Comparison of ENCODE assay signal across 18 cellular contexts in genomic region chr1:91784616-91785015, GRCh38.
DNase-seq lines count a peak whose midpoint lies in the region; ATAC-seq and TF ChIP-seq lines count a peak whose summit lies in the region.
"Had no signal": no experiment of that assay in that cellular context is flagged by ENCODE, and none has a peak within 500 bp of the region (broad histone marks: within the 10 kb centered on the region; RNA-seq: fewer than 3 reads in every experiment).

No MANE protein-coding gene starts in this region.

- H3K4me3 Mint-ChIP-seq in natural killer cell treated with Interleukin-12 subunit alpha and Interleukin-12 subunit beta and Interleukin-15 and Interleukin-18, amount 100 ng/mL, for 72 hours = peak overlapping the region; percentile 79
- H3K4me3 Mint-ChIP-seq: B cell; CD8-positive, alpha-beta T cell; GM23338 had no signal

- peaks cover 51 to 95% (median 79%) of the 10 kb centered on the region in 4 donors for H3K4me1 ChIP-seq in esophagus muscularis mucosa
- peaks cover 46% of the 10 kb centered on the region for H3K4me1 ChIP-seq in upper lobe of right lung
- H3K4me1 ChIP-seq in foreskin keratinocyte = peaks cover 8% of the 10 kb centered on the region

- peak; percentile 90 for DNase-seq in NCI-H82 (lab: John Stamatoyannopoulos, UW)
- DNase-seq in esophagus muscularis mucosa (ENCODE audit: extremely low spot score) = no peak
- no peak for DNase-seq in natural killer cell treated with Interleukin-12 subunit alpha and Interleukin-12 subunit beta and Interleukin-15 and Interleukin-18, amount 100 ng/mL, for 72 hours (ENCODE audit: low spot score)
- no peak for DNase-seq in upper lobe of right lung
- DNase-seq in left lobe of liver (ENCODE audit: low spot score) = no peak
- DNase-seq in foreskin keratinocyte = no peak
- DNase-seq: CD8-positive, alpha-beta T cell; DND-41; GDM1; KBM-7; NCI-H1436 treated with DMSO at 0.1 percent for 48 hours; NCI-H2081; NCI-H2227 treated with DMSO at 0.1 percent for 48 hours; NK-92 treated with Interleukin-12 subunit alpha and Interleukin-12 subunit beta, amount 100 ng/mL, for 24 hours had no signal

- H3K36me3 ChIP-seq in esophagus muscularis mucosa (peaks cover 0 to 16% (median 0%) of the 10 kb centered on the region in 4 donors), upper lobe of right lung (no peaks in the 10 kb centered on the region)

- ATAC-seq in natural killer cell treated with Interleukin-12 subunit alpha and Interleukin-12 subunit beta and Interleukin-15 and Interleukin-18, amount 100 ng/mL, for 72 hours = no peak
- ATAC-seq in upper lobe of right lung (no peak), left lobe of liver (no peak), foreskin keratinocyte (no peak), GM18873 (IDR thresholded peaks at IDR 0.05; ENCODE audit: low FRiP score, unreplicated experiment) (no peak)
- ATAC-seq: CD8-positive, alpha-beta T cell; GM23338 had no signal

- H3K36me3 Mint-ChIP-seq in natural killer cell treated with Interleukin-12 subunit alpha and Interleukin-12 subunit beta and Interleukin-15 and Interleukin-18, amount 100 ng/mL, for 72 hours = peaks cover 18% of the 10 kb centered on the region

- peaks cover 60 to 63% of the 10 kb centered on the region in 2 donors for H3K4me1 Mint-ChIP-seq in natural killer cell treated with Interleukin-12 subunit alpha and Interleukin-12 subunit beta and Interleukin-15 and Interleukin-18, amount 100 ng/mL, for 72 hours (ENCODE audit: low read depth in 2 of 2)
- H3K4me1 Mint-ChIP-seq: B cell had no signal

- H3K9me3 Mint-ChIP-seq in natural killer cell treated with Interleukin-12 subunit alpha and Interleukin-12 subunit beta and Interleukin-15 and Interleukin-18, amount 100 ng/mL, for 72 hours = peaks cover 2% of the 10 kb centered on the region
- H3K9me3 Mint-ChIP-seq: CD8-positive, alpha-beta T cell; GM23338 had no signal

- no peak for TF ChIP-seq CTCF in esophagus muscularis mucosa (IDR thresholded peaks at IDR 0.05)
- TF ChIP-seq CTCF in upper lobe of right lung (IDR thresholded peaks at IDR 0.05) = no peak
- TF ChIP-seq CTCF in foreskin keratinocyte (conservative IDR thresholded peaks at IDR 0.05) = no peak

- TF ChIP-seq POLR2A in esophagus muscularis mucosa (IDR thresholded peaks at IDR 0.05; ENCODE audit: low read depth) = no peak

- H3K9me3 ChIP-seq in esophagus muscularis mucosa (no peaks in the 10 kb centered on the region), upper lobe of right lung (no peaks in the 10 kb centered on the region)

- no peak for TF ChIP-seq EP300 in esophagus muscularis mucosa (IDR thresholded peaks at IDR 0.05)

- 86% methylated on average over 4 of the region's 4 CpGs for WGBS in esophagus muscularis mucosa

- H3K27ac Mint-ChIP-seq in natural killer cell treated with Interleukin-12 subunit alpha and Interleukin-12 subunit beta and Interleukin-15 and Interleukin-18, amount 100 ng/mL, for 72 hours = peak overlapping the region; percentile 80 to 88
- H3K27ac Mint-ChIP-seq: B cell; CD8-positive, alpha-beta T cell; GM23338 had no signal

- intact Hi-C loops in esophagus muscularis mucosa (cut with DNase I) = no loop called here
- intact Hi-C loops in upper lobe of right lung (cut with DNase I) = no loop called here

- H3K27me3 ChIP-seq in esophagus muscularis mucosa (no peaks in the 10 kb centered on the region), upper lobe of right lung (no peaks in the 10 kb centered on the region), foreskin keratinocyte (peaks cover 16% of the 10 kb centered on the region)

- no peaks in the 10 kb centered on the region for H3K27me3 Mint-ChIP-seq in natural killer cell treated with Interleukin-12 subunit alpha and Interleukin-12 subunit beta and Interleukin-15 and Interleukin-18, amount 100 ng/mL, for 72 hours
- H3K27me3 Mint-ChIP-seq: B cell had no signal

- H3K4me3 ChIP-seq in esophagus muscularis mucosa (no peak overlapping the region), upper lobe of right lung (no peak overlapping the region)
- H3K4me3 ChIP-seq: GM23338 had no signal

- H3K27ac ChIP-seq in esophagus muscularis mucosa (replicated peaks in 1 of 4) (peak overlapping the region in 3 of 4 donors; percentile 29 to 71 (median 35)), upper lobe of right lung (peak overlapping the region; percentile 26), foreskin keratinocyte (no peak overlapping the region)
- H3K27ac ChIP-seq: HL-60 had no signal
